ENCODE assay signal across 11 cellular contexts in genomic region chr2:223647258-223647952, GRCh38. TPM values are rescaled to one million over a fixed set of nuclear protein-coding genes. Genes with fewer than 3 reads are reported as not detected.
DNase-seq lines count a peak whose midpoint lies in the region; ATAC-seq and TF ChIP-seq lines count a peak whose summit lies in the region.
"Had no signal": no experiment of that assay in that cellular context is flagged by ENCODE, and none has a peak within 500 bp of the region (broad histone marks: within the 10 kb centered on the region; RNA-seq: fewer than 3 reads in every experiment).

No MANE protein-coding gene starts in this region.

- H3K4me1 ChIP-seq in mesenchymal stem cell (ENCODE audit: control insufficient read depth, insufficient read depth, low read depth, low read length) = peaks cover 6% of the 10 kb centered on the region
- H3K4me1 ChIP-seq in effector memory CD4-positive, alpha-beta T cell (ENCODE audit: control insufficient read depth, insufficient read depth, low read length, poor library complexity, severe bottlenecking) = no peaks in the 10 kb centered on the region

- H2BK15ac ChIP-seq in mesenchymal stem cell (ENCODE audit: low read depth, poor library complexity, severe bottlenecking) = no peak overlapping the region

- peak; percentile 82 for ATAC-seq in GM19043 (IDR thresholded peaks at IDR 0.05; ENCODE audit: low read depth, unreplicated experiment)
- ATAC-seq in HG02610 (IDR thresholded peaks at IDR 0.05; ENCODE audit: unreplicated experiment) = peak; percentile 71
- peak; percentile 93 for ATAC-seq in HG03457 (IDR thresholded peaks at IDR 0.05; ENCODE audit: unreplicated experiment)

- H3K23ac ChIP-seq in mesenchymal stem cell (ENCODE audit: low read length in 2 of 2) = no peak overlapping the region

- H3K4me3 ChIP-seq in mesenchymal stem cell (ENCODE audit: insufficient read depth in 1 of 2, low read depth in 1 of 2, low read length in 2 of 2) = no peak overlapping the region
- no peak overlapping the region for H3K4me3 ChIP-seq in WERI-Rb-1 (ENCODE audit: low read depth, low read length)
- H3K4me3 ChIP-seq in effector memory CD4-positive, alpha-beta T cell (ENCODE audit: insufficient read depth, low read depth, low read length, poor library complexity, severe bottlenecking) = no peak overlapping the region
- H3K4me3 ChIP-seq: hepatocyte had no signal

- H3K27ac ChIP-seq in mesenchymal stem cell (ENCODE audit: low read length, poor library complexity, severe bottlenecking) (no peak overlapping the region), WERI-Rb-1 (no peak overlapping the region)
- no peak overlapping the region for H3K27ac ChIP-seq in effector memory CD4-positive, alpha-beta T cell (ENCODE audit: insufficient read depth, low read length, poor library complexity, severe bottlenecking)
- H3K27ac ChIP-seq: hepatocyte had no signal

- peak overlapping the region; percentile 34 to 91 for H2BK12ac ChIP-seq in mesenchymal stem cell (ENCODE audit: low read length in 2 of 2)

- no peak for TF ChIP-seq CTCF in WERI-Rb-1 (IDR thresholded peaks at IDR 0.05; ENCODE audit: low read depth, low read length)

- no peak overlapping the region for H3K9ac ChIP-seq in mesenchymal stem cell (ENCODE audit: low read length)

- peaks cover 0 to 3% of the 10 kb centered on the region in 2 experiments for H3K27me3 ChIP-seq in mesenchymal stem cell (ENCODE audit: control insufficient read depth in 1 of 2, insufficient read depth in 1 of 2, low read length in 2 of 2)
- no peaks in the 10 kb centered on the region for H3K27me3 ChIP-seq in WERI-Rb-1 (ENCODE audit: insufficient read depth, low read depth, severe bottlenecking)
- H3K27me3 ChIP-seq in effector memory CD4-positive, alpha-beta T cell (replicated peaks; ENCODE audit: control insufficient read depth, insufficient read depth, low read length, poor library complexity, severe bottlenecking) = no peaks in the 10 kb centered on the region
- H3K27me3 ChIP-seq: hepatocyte had no signal

- H2BK5ac ChIP-seq in mesenchymal stem cell (ENCODE audit: low read depth, low read length, poor library complexity, severe bottlenecking) = no peak overlapping the region

- no peaks in the 10 kb centered on the region for H3K36me3 ChIP-seq in mesenchymal stem cell (ENCODE audit: control insufficient read depth in 1 of 2, insufficient read depth in 2 of 2, low read depth in 1 of 2, low read length in 2 of 2)
- H3K36me3 ChIP-seq in WERI-Rb-1 = no peaks in the 10 kb centered on the region
- no peaks in the 10 kb centered on the region for H3K36me3 ChIP-seq in effector memory CD4-positive, alpha-beta T cell (ENCODE audit: control insufficient read depth, insufficient read depth, low read length)

- no peak overlapping the region for H2AFZ ChIP-seq in mesenchymal stem cell (ENCODE audit: low read depth, low read length)
- H2AFZ ChIP-seq: hepatocyte had no signal

- no peaks in the 10 kb centered on the region for H3K9me3 ChIP-seq in mesenchymal stem cell (ENCODE audit: control insufficient read depth, low read length)
- H3K9me3 ChIP-seq in WERI-Rb-1 (ENCODE audit: severe bottlenecking) = no peaks in the 10 kb centered on the region
- no peaks in the 10 kb centered on the region for H3K9me3 ChIP-seq in effector memory CD4-positive, alpha-beta T cell (ENCODE audit: control insufficient read depth, low read length)

- no peak overlapping the region for H4K8ac ChIP-seq in mesenchymal stem cell (ENCODE audit: low read length)

- H3K4ac ChIP-seq in mesenchymal stem cell (ENCODE audit: low read depth in 1 of 2, low read length in 2 of 2) = peak overlapping the region; percentile 9 to 81

- no peaks in the 10 kb centered on the region for H3K79me1 ChIP-seq in mesenchymal stem cell (replicated peaks; ENCODE audit: low read length, poor library complexity, severe bottlenecking)

- H3K14ac ChIP-seq in mesenchymal stem cell (ENCODE audit: low read length in 2 of 2) = peak overlapping the region in 1 of 2 experiments; percentile 53

- H3K18ac ChIP-seq in mesenchymal stem cell (ENCODE audit: low read depth in 1 of 2, low read length in 2 of 2) = peak overlapping the region; percentile 69 to 75

- H2BK120ac ChIP-seq in mesenchymal stem cell (ENCODE audit: low read depth, low read length) = no peak overlapping the region

- WGBS in mesenchymal stem cell = 81% methylated on average over 4 of the region's 6 CpGs

- no peak overlapping the region for H3K4me2 ChIP-seq in mesenchymal stem cell (ENCODE audit: low read length, poor library complexity, severe bottlenecking)
- H3K4me2 ChIP-seq: hepatocyte had no signal

- H2AK5ac ChIP-seq in mesenchymal stem cell (ENCODE audit: low read length, severe bottlenecking) = no peak overlapping the region

- DNase-seq in mesenchymal stem cell (peak; percentile 66), COR-L47 (lab: John Stamatoyannopoulos, UW) (no peak), WERI-Rb-1 (no peak)
- DNase-seq in activated naive CD4-positive, alpha-beta T cell (lab: John Stamatoyannopoulos, UW) = no peak
- DNase-seq in effector memory CD4-positive, alpha-beta T cell = no peak
- DNase-seq: activated T-cell treated with anti-CD3 and anti-CD28 coated beads, Interleukin-2, amount 50 U/mL, for 48 hours; NCI-H446 had no signal

- H4K91ac ChIP-seq in mesenchymal stem cell (ENCODE audit: low read length) = peak overlapping the region; percentile 56

RNA-seq across cellular contexts. Expression of gene SCG2, which starts 45.2 kb away (rescaled TPM):
- polyA plus RNA-seq in mesenchymal stem cell (2013, experiment 1 of 2) = 104 TPM
- polyA plus RNA-seq in mesenchymal stem cell (2013, experiment 2 of 2) = 104 TPM
